ENCODE assay signal across 18 cellular contexts in genomic region chr4:4719446-4719845, GRCh38.
"Had no signal": no experiment of that assay in that cellular context is flagged by ENCODE, and none has a peak within 500 bp of the region (broad histone marks: within the 10 kb centered on the region; RNA-seq: fewer than 3 reads in every experiment).

No MANE protein-coding gene starts in this region.

- H3K27ac ChIP-seq: ascending aorta, breast epithelium, esophagus muscularis mucosa, prostate gland, tibial nerve, uterus had no signal

- H3K4me3 ChIP-seq: ascending aorta, breast epithelium, esophagus muscularis mucosa, lung, prostate gland, tibial nerve, uterus had no signal

- H3K36me3 ChIP-seq: ascending aorta, breast epithelium, esophagus muscularis mucosa, prostate gland, tibial nerve, uterus had no signal

- H3K27me3 Mint-ChIP-seq: activated CD4-positive, alpha-beta T cell treated with anti-CD3 and anti-CD28 coated beads for 36 hours; activated naive CD4-positive, alpha-beta T cell treated with anti-CD3 and anti-CD28 coated beads, Interleukin-2, amount 50 U/mL, for 24 hours; stimulated activated naive CD8-positive, alpha-beta T cell treated with anti-CD3 and anti-CD28 coated beads, Interleukin-15, Interleukin-2, amounts not matched to agents 100 ng/mL and 50 ng/mL, for 24 hours; T-helper 17 cell had no signal

- H3K4me1 Mint-ChIP-seq: activated CD4-positive, alpha-beta T cell treated with anti-CD3 and anti-CD28 coated beads for 36 hours; activated naive CD4-positive, alpha-beta T cell treated with anti-CD3 and anti-CD28 coated beads, Interleukin-2, amount 50 U/mL, for 24 hours; T-helper 17 cell had no signal

- H3K27me3 ChIP-seq: ascending aorta, breast epithelium, esophagus muscularis mucosa, tibial nerve, uterus had no signal

- H3K27ac Mint-ChIP-seq: activated CD4-positive, alpha-beta T cell treated with anti-CD3 and anti-CD28 coated beads for 36 hours; activated naive CD4-positive, alpha-beta T cell treated with anti-CD3 and anti-CD28 coated beads, Interleukin-2, amount 50 U/mL, for 24 hours; stimulated activated naive CD8-positive, alpha-beta T cell treated with anti-CD3 and anti-CD28 coated beads, Interleukin-15, Interleukin-2, amounts not matched to agents 100 ng/mL and 50 ng/mL, for 24 hours; T-helper 17 cell had no signal

- DNase-seq: activated CD4-positive, alpha-beta T cell treated with anti-CD3 and anti-CD28 coated beads for 36 hours; activated CD4-positive, alpha-beta T cell treated with anti-CD3 and anti-CD28 coated beads, Interleukin-2, amount 50 U/mL, for 48 hours; activated gamma-delta T cell; cerebellar nuclear complex; cortex of kidney; right cardiac atrium; stimulated activated CD4-positive, alpha-beta T cell treated with anti-CD3 and anti-CD28 coated beads, Interleukin-15, amount 100 ng/mL, for 24 hours; stimulated activated CD4-positive, alpha-beta T cell treated with anti-CD3 and anti-CD28 coated beads, Interleukin-2, amount 100 ng/mL, for 48 hours; T-helper 17 cell; uterus had no signal

- H3K4me3 Mint-ChIP-seq: activated CD4-positive, alpha-beta T cell treated with anti-CD3 and anti-CD28 coated beads for 36 hours; activated naive CD4-positive, alpha-beta T cell treated with anti-CD3 and anti-CD28 coated beads, Interleukin-2, amount 50 U/mL, for 24 hours; stimulated activated naive CD8-positive, alpha-beta T cell treated with anti-CD3 and anti-CD28 coated beads, Interleukin-15, Interleukin-2, amounts not matched to agents 100 ng/mL and 50 ng/mL, for 24 hours; T-helper 17 cell had no signal

- H3K9me3 Mint-ChIP-seq: activated naive CD4-positive, alpha-beta T cell treated with anti-CD3 and anti-CD28 coated beads, Interleukin-2, amount 50 U/mL, for 24 hours had no signal
